In the genomic region with DNA sequence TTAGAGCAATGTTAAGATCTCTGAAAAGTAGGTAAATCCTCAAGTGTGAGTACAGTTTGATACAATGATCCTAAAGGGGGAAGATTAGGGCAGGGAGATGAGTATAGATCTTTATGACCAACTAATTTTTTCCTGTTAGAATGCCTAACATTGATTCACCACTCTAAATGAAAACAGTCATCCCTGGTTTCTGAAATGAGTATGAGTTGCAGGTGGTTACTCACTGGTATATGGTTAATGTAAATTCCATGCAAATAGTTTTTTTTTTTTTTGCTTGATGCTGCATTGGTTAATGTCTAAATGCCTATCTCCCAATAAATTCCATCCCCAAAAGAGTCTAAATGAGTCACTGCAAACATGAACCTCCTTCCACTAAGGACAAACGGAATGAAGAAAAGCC, we compare ENCODE assay signal across 9 cellular contexts. TPM values are rescaled to one million over a fixed set of nuclear protein-coding genes. Genes with fewer than 3 reads are reported as not detected.
DNase-seq lines count a peak whose midpoint lies in the region; ATAC-seq lines count a peak whose summit lies in the region.
"Had no signal": no experiment of that assay in that cellular context is flagged by ENCODE, and none has a peak within 500 bp of the region (broad histone marks: within the 10 kb centered on the region; RNA-seq: fewer than 3 reads in every experiment).

No MANE protein-coding gene starts in this region.

- H3K36me3 Mint-ChIP-seq in activated naive CD8-positive, alpha-beta T cell treated with anti-CD3 and anti-CD28 coated beads, Interleukin-2, amount 50 U/mL, for 24 hours (ENCODE audit: low read depth) = no peaks in the 10 kb centered on the region
- no peaks in the 10 kb centered on the region for H3K36me3 Mint-ChIP-seq in activated naive CD8-positive, alpha-beta T cell treated with anti-CD3 and anti-CD28 coated beads for 36 hours
- H3K36me3 Mint-ChIP-seq in stimulated activated memory B cell treated with anti-CD40 and anti-IgM and Interleukin-4, amounts not matched to agents 10 μg/mL and 1 μg/mL and 100 μg/mL, for 72 hours = no peaks in the 10 kb centered on the region

- ATAC-seq in activated naive CD8-positive, alpha-beta T cell treated with anti-CD3 and anti-CD28 coated beads, Interleukin-2, amount 50 U/mL, for 24 hours = peak; percentile 82
- ATAC-seq in HG02763 (IDR thresholded peaks at IDR 0.05; ENCODE audit: unreplicated experiment) = peak; percentile 59
- no peak for ATAC-seq in stimulated activated memory B cell treated with anti-CD40 and anti-IgM and Interleukin-4, amounts not matched to agents 10 μg/mL and 1 μg/mL and 100 μg/mL, for 72 hours

- H3K27ac Mint-ChIP-seq in activated naive CD8-positive, alpha-beta T cell treated with anti-CD3 and anti-CD28 coated beads, Interleukin-2, amount 50 U/mL, for 24 hours = no peak overlapping the region
- H3K27ac Mint-ChIP-seq in activated naive CD8-positive, alpha-beta T cell treated with anti-CD3 and anti-CD28 coated beads for 36 hours = no peak overlapping the region
- no peak overlapping the region for H3K27ac Mint-ChIP-seq in stimulated activated memory B cell treated with anti-CD40 and anti-IgM and Interleukin-4, amounts not matched to agents 10 μg/mL and 1 μg/mL and 100 μg/mL, for 72 hours

- peaks cover 17% of the 10 kb centered on the region for H3K4me1 Mint-ChIP-seq in activated naive CD8-positive, alpha-beta T cell treated with anti-CD3 and anti-CD28 coated beads, Interleukin-2, amount 50 U/mL, for 24 hours
- H3K4me1 Mint-ChIP-seq in activated naive CD8-positive, alpha-beta T cell treated with anti-CD3 and anti-CD28 coated beads for 36 hours = peaks cover 4% of the 10 kb centered on the region
- H3K4me1 Mint-ChIP-seq in stimulated activated memory B cell treated with anti-CD40 and anti-IgM and Interleukin-4, amounts not matched to agents 10 μg/mL and 1 μg/mL and 100 μg/mL, for 72 hours = no peaks in the 10 kb centered on the region

- DNase-seq in activated naive CD8-positive, alpha-beta T cell treated with anti-CD3 and anti-CD28 coated beads, Interleukin-2, amount 50 U/mL, for 24 hours = no peak
- no peak for DNase-seq in activated naive CD8-positive, alpha-beta T cell treated with anti-CD3 and anti-CD28 coated beads for 36 hours
- peak; percentile 28 for DNase-seq in LHCN-M2 (ENCODE audit: low read depth)
- DNase-seq in stromal cell of bone marrow (ENCODE audit: low read depth) = peak; percentile 25
- DNase-seq in stimulated activated CD4-positive, alpha-beta T cell treated with anti-CD3 and anti-CD28 coated beads, Interleukin-4, amount 100 ng/mL, for 24 hours = no peak
- no peak for DNase-seq in SHP77 (lab: John Stamatoyannopoulos, UW)
- DNase-seq: Right ventricle myocardium superior had no signal

- no peaks in the 10 kb centered on the region for H3K9me3 Mint-ChIP-seq in activated naive CD8-positive, alpha-beta T cell treated with anti-CD3 and anti-CD28 coated beads, Interleukin-2, amount 50 U/mL, for 24 hours
- no peaks in the 10 kb centered on the region for H3K9me3 Mint-ChIP-seq in activated naive CD8-positive, alpha-beta T cell treated with anti-CD3 and anti-CD28 coated beads for 36 hours
- H3K9me3 Mint-ChIP-seq in stimulated activated memory B cell treated with anti-CD40 and anti-IgM and Interleukin-4, amounts not matched to agents 10 μg/mL and 1 μg/mL and 100 μg/mL, for 72 hours = no peaks in the 10 kb centered on the region

- H3K27me3 Mint-ChIP-seq in activated naive CD8-positive, alpha-beta T cell treated with anti-CD3 and anti-CD28 coated beads, Interleukin-2, amount 50 U/mL, for 24 hours = peaks cover 34% of the 10 kb centered on the region
- H3K27me3 Mint-ChIP-seq in activated naive CD8-positive, alpha-beta T cell treated with anti-CD3 and anti-CD28 coated beads for 36 hours = peaks cover 53% of the 10 kb centered on the region
- peaks cover 19% of the 10 kb centered on the region for H3K27me3 Mint-ChIP-seq in stimulated activated memory B cell treated with anti-CD40 and anti-IgM and Interleukin-4, amounts not matched to agents 10 μg/mL and 1 μg/mL and 100 μg/mL, for 72 hours

- H3K4me3 Mint-ChIP-seq in activated naive CD8-positive, alpha-beta T cell treated with anti-CD3 and anti-CD28 coated beads, Interleukin-2, amount 50 U/mL, for 24 hours = no peak overlapping the region
- H3K4me3 Mint-ChIP-seq in activated naive CD8-positive, alpha-beta T cell treated with anti-CD3 and anti-CD28 coated beads for 36 hours = no peak overlapping the region
- no peak overlapping the region for H3K4me3 Mint-ChIP-seq in stimulated activated memory B cell treated with anti-CD40 and anti-IgM and Interleukin-4, amounts not matched to agents 10 μg/mL and 1 μg/mL and 100 μg/mL, for 72 hours

RNA-seq across cellular contexts. Expression of gene SERPINB2, which starts 55.0 kb away (rescaled TPM):
- total RNA-seq in activated naive CD8-positive, alpha-beta T cell treated with anti-CD3 and anti-CD28 coated beads for 36 hours = not detected
- 0.80 and 1.0 TPM in 2 replicates for total RNA-seq in LHCN-M2 (2014; rRNA removed)
- 0.60 TPM for polyA plus RNA-seq in LHCN-M2 (2012)
- total RNA-seq: Right ventricle myocardium superior had no signal

RNA-seq across cellular contexts. Expression of gene SERPINB7, which starts 57.3 kb away (rescaled TPM):
- total RNA-seq in activated naive CD8-positive, alpha-beta T cell treated with anti-CD3 and anti-CD28 coated beads for 36 hours = not detected
- 7.2 and 12.6 TPM in 2 replicates for total RNA-seq in LHCN-M2 (2014; rRNA removed)
- polyA plus RNA-seq in LHCN-M2 (2012) = 14.5 TPM
- total RNA-seq: Right ventricle myocardium superior had no signal

Comparison
In these comparisons a context has a peak if more than half of its experiments do, and no peak if none do; other contexts are left out.
1. DNase-seq: peak in LHCN-M2 (single experiment) and stromal cell of bone marrow (single experiment); none in activated naive CD8-positive, alpha-beta T cell treated with anti-CD3 and anti-CD28 coated beads, Interleukin-2, amount 50 U/mL, for 24 hours (single experiment), activated naive CD8-positive, alpha-beta T cell treated with anti-CD3 and anti-CD28 coated beads for 36 hours (single experiment), stimulated activated CD4-positive, alpha-beta T cell treated with anti-CD3 and anti-CD28 coated beads, Interleukin-4, amount 100 ng/mL, for 24 hours (single experiment) and SHP77 (0 of 2).